1 cellular context compared by ENCODE assay signal in the genomic region with DNA sequence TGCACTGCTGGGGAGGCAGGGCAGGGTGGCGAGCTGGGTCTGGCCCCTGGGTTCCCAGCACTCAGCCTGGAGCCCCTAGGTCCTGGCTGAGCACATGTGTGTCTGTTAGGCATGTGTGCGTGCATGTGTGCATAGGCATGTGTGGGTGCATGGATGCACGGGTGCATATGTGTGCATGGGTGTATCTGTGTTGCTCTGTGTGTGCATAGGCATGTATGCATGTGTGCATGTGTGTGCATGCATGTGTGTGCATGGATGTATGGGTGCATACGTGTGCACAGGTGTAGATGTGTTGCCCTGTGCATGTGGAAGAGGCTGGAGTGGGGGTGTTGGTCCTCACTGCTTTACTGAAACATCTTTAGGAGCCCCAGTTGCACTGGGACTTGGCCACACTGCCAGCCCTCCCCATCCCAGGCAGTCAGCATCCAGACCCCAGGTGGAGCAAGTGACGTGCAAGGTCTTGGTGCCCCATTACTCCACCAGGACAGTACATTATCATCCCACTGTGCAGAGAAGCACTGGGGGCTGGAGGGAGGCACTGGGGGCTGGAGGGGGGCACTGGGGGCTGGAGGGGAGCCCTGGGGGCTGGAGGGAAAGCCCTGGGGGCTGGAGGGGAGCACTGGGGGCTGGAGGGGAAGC.
TF ChIP-seq lines count a peak whose summit lies in the region.

No MANE protein-coding gene starts in this region.

TF ChIP-seq in HCT116, 20 proteins besides CTCF, POLR2A, EP300 and RAD21 (continued from another document):
- TF ChIP-seq REST (IDR thresholded peaks at IDR 0.05; ENCODE audit: low read depth) (no peak), EGR1 (IDR thresholded peaks at IDR 0.05; ENCODE audit: low read depth) (no peak), SRF (IDR thresholded peaks at IDR 0.05; ENCODE audit: low read depth) (no peak), YY1 (IDR thresholded peaks at IDR 0.05; ENCODE audit: extremely low read depth, insufficient replicate concordance, low read depth, low read length) (no peak), FOSL1 (IDR thresholded peaks at IDR 0.05; ENCODE audit: low read depth) (no peak), ELF1 (IDR thresholded peaks at IDR 0.05; ENCODE audit: borderline replicate concordance, low read depth) (no peak), SP1 (IDR thresholded peaks at IDR 0.05; ENCODE audit: low read depth) (no peak)
